In genomic region chr19:56119585-56119978, GRCh38 we compare ENCODE assay signal across 8 cellular contexts. TPM values are rescaled to one million over a fixed set of nuclear protein-coding genes. Genes with fewer than 3 reads are reported as not detected.
DNase-seq lines count a peak whose midpoint lies in the region; ATAC-seq and TF ChIP-seq lines count a peak whose summit lies in the region.

No MANE protein-coding gene starts in this region.

- WGBS in transverse colon (ENCODE audit: low coverage in 1 of 2), 2 donors, result 35% methylated on average over 14 of the region's 15 CpGs; no CpG with 5 or more reads in 1 of the 2 donors

- DNase-seq in HCEC 1CT (peak; percentile 48), amniotic epithelial cell (ENCODE audit: low read depth) (peak; percentile 80), left colon (peak; percentile 71 to 73), transverse colon (peak; percentile 70), iPS-NIHi11 (ENCODE audit: low spot score) (no peak)
- DNase-seq in activated CD4-positive, alpha-beta T cell treated with anti-CD3 and anti-CD28 coated beads, Interleukin-2, amount 50 U/mL, for 4 hours, result no peak

- in situ Hi-C loops in transverse colon (cut with MboI; ENCODE audit: low pct_ligation_motif_present in 1 of 4, low pct_unique_long_range_greater_than_20kb in 1 of 4, low sequenced_read_pairs in 3 of 4), result no loop called here

- no peaks in the 10 kb centered on the region for H3K27me3 ChIP-seq in transverse colon

- no peaks in the 10 kb centered on the region for H3K36me3 ChIP-seq in transverse colon

- peak overlapping the region; percentile 93 for H3K27ac ChIP-seq in 22Rv1
- H3K27ac ChIP-seq in transverse colon, result peak overlapping the region; percentile 94 to 98 (median 96)

- H3K4me3 ChIP-seq in transverse colon, result peak overlapping the region in 3 of 4 donors; percentile 84 to 86 (median 84)

- peaks cover 29 to 49% (median 38%) of the 10 kb centered on the region in 4 donors for H3K4me1 ChIP-seq in transverse colon

- TF ChIP-seq CTCF in 22Rv1 (IDR thresholded peaks at IDR 0.05) (no peak), transverse colon (IDR thresholded peaks at IDR 0.05) (no peak)

- no peaks in the 10 kb centered on the region for H3K9me3 ChIP-seq in transverse colon

- peak; percentile 20 for ATAC-seq in left colon
- ATAC-seq in HG02678 (IDR thresholded peaks at IDR 0.05; ENCODE audit: unreplicated experiment), result no peak

- TF ChIP-seq EP300 in transverse colon (IDR thresholded peaks at IDR 0.05; ENCODE audit: low read depth), result no peak

- TF ChIP-seq POLR2A in transverse colon (IDR thresholded peaks at IDR 0.05), result no peak

- intact Hi-C loops in left colon (cut with DNase I, micrococcal nuclease) (no loop called here), transverse colon (cut with DNase I; ENCODE audit: low total_unique reads) (no loop called here)

RNA-seq across cellular contexts. Expression of gene ZNF787, which starts 1.5 kb away (rescaled TPM):
- total RNA-seq in left colon (10 to 100 TPM; 56.6 to 59.9 TPM), transverse colon (10 to 100 TPM; 24.9 to 53.1 (median 27.4) TPM)

RNA-seq across cellular contexts. Expression of gene ZNF444, which starts 21.5 kb away (rescaled TPM):
- 10 to 100 TPM; 24.8 to 29.5 TPM for total RNA-seq in left colon
- total RNA-seq in transverse colon, result 100 to 1,000 TPM in 1 of 4 donors, 10 to 100 TPM in 3; 20.7 to 148 (median 39.2) TPM

RNA-seq across cellular contexts. Expression of gene GALP, which starts 56.2 kb away (rescaled TPM):
- total RNA-seq in left colon, result not detected
- total RNA-seq in transverse colon, result not detected

Comparison
In these comparisons a context has a peak if more than half of its experiments do, and no peak if none do; other contexts are left out.
1. DNase-seq: peak in HCEC 1CT (single experiment), amniotic epithelial cell (single experiment), left colon (2 of 2) and transverse colon (single experiment); none in activated CD4-positive, alpha-beta T cell treated with anti-CD3 and anti-CD28 coated beads, Interleukin-2, amount 50 U/mL, for 4 hours (0 of 2) and iPS-NIHi11 (single experiment).